ENCODE assay signal across 8 cellular contexts in genomic region chr12:91109148-91109564, GRCh38. TPM values are rescaled to one million over a fixed set of nuclear protein-coding genes. Genes with fewer than 3 reads are reported as not detected.
DNase-seq lines count a peak whose midpoint lies in the region; ATAC-seq and TF ChIP-seq lines count a peak whose summit lies in the region.

No MANE protein-coding gene starts in this region.

- ATAC-seq in GM18498 (IDR thresholded peaks at IDR 0.05; ENCODE audit: unreplicated experiment) (peak; percentile 75), HG02763 (IDR thresholded peaks at IDR 0.05; ENCODE audit: unreplicated experiment) (peak; percentile 78), gastroesophageal sphincter (peak; percentile 26), HG02870 (IDR thresholded peaks at IDR 0.05; ENCODE audit: unreplicated experiment) (no peak)

- H3K4me3 ChIP-seq in gastroesophageal sphincter: no peak overlapping the region
- H3K4me3 ChIP-seq in parathyroid adenoma (ENCODE audit: low read depth, low read length): no peak overlapping the region

- WGBS in gastroesophageal sphincter (ENCODE audit: low coverage in 1 of 2), 2 donors: 29 to 37% methylated on average over 6 to 7 of the region's 7 CpGs

- TF ChIP-seq CTCF in 22Rv1 (IDR thresholded peaks at IDR 0.05) (peak; percentile 98), gastroesophageal sphincter (IDR thresholded peaks at IDR 0.05) (peak in 2 of 4 experiments; percentile 42 to 54), parathyroid adenoma (IDR thresholded peaks at IDR 0.05) (peak; percentile 79)

- no peak overlapping the region for H3K4me2 ChIP-seq in parathyroid adenoma (ENCODE audit: low read length)

- no peaks in the 10 kb centered on the region for H3K27me3 ChIP-seq in gastroesophageal sphincter
- no peaks in the 10 kb centered on the region for H3K27me3 ChIP-seq in parathyroid adenoma (ENCODE audit: control insufficient read depth, insufficient read depth, low read length)

- H3K4me1 ChIP-seq in gastroesophageal sphincter (no peaks in the 10 kb centered on the region), parathyroid adenoma (no peaks in the 10 kb centered on the region)

- H3K9me3 ChIP-seq in gastroesophageal sphincter (no peaks in the 10 kb centered on the region), parathyroid adenoma (ENCODE audit: control insufficient read depth, low read length) (no peaks in the 10 kb centered on the region)

- DNase-seq in NCI-H2029 treated with DMSO at 0.1 percent for 48 hours (lab: John Stamatoyannopoulos, UW): peak; percentile 39
- peak; percentile 4 to 25 (median 7) for DNase-seq in activated CD8-positive, alpha-beta memory T cell treated with anti-CD3 and anti-CD28 coated beads for 48 hours (ENCODE audit: low read depth in 2 of 3, low spot score in 2 of 3)

- no peak for TF ChIP-seq EP300 in gastroesophageal sphincter (IDR thresholded peaks at IDR 0.05)

- no peaks in the 10 kb centered on the region for H3K79me2 ChIP-seq in parathyroid adenoma

- H2AFZ ChIP-seq in parathyroid adenoma: no peak overlapping the region

- H3K36me3 ChIP-seq in gastroesophageal sphincter (no peaks in the 10 kb centered on the region), parathyroid adenoma (ENCODE audit: control insufficient read depth, insufficient read depth, low read length) (no peaks in the 10 kb centered on the region)

- H3K27ac ChIP-seq in 22Rv1: no peak overlapping the region
- H3K27ac ChIP-seq in gastroesophageal sphincter: peak overlapping the region in 3 of 4 donors; percentile 1 to 46 (median 32)
- no peak overlapping the region for H3K27ac ChIP-seq in parathyroid adenoma

- H3K9ac ChIP-seq in parathyroid adenoma: no peak overlapping the region

- TF ChIP-seq POLR2A in gastroesophageal sphincter (IDR thresholded peaks at IDR 0.05): no peak

RNA-seq across cellular contexts. Expression of gene LUM, which starts 2.1 kb away (rescaled TPM):
- total RNA-seq in gastroesophageal sphincter: 100 to 1,000 TPM in 1 of 4 donors, 10 to 100 TPM in 3; 29.6 to 103 (median 67.6) TPM

RNA-seq across cellular contexts. Expression of gene KERA, which starts 51.3 kb away (rescaled TPM):
- not detected for total RNA-seq in gastroesophageal sphincter

Comparison
In these comparisons a context has a peak if more than half of its experiments do, and no peak if none do; other contexts are left out.
1. H3K27ac ChIP-seq: peak in gastroesophageal sphincter (3 of 4); none in 22Rv1 (single experiment) and parathyroid adenoma (single experiment).